Comparison of ENCODE assay signal across 34 cellular contexts in the genomic region with DNA sequence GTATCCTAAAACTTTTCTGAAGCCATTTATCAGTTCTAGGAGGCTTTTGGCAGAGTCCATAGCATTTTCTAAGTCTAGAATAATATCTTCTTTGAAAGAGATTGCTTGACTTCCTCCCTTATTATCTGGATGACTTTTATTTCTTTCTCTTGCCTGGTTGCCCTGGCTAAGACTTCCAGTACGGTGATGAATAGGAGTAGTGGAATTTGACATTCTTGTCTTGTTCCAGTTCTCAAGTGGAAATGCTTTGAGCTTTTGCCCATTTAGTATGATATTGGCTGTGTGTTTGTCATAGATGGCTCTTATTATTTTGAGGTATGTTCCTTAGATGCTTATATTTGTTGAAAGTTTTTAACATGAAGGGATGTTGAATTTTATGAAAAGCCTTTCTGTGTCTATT.
"Had no signal": no experiment of that assay in that cellular context is flagged by ENCODE, and none has a peak within 500 bp of the region (broad histone marks: within the 10 kb centered on the region; RNA-seq: fewer than 3 reads in every experiment).

No MANE protein-coding gene starts in this region.

- H3K4me1 Mint-ChIP-seq: activated B cell treated with CpG ODN at 0.5 μM for 24 hours; activated naive CD4-positive, alpha-beta T cell treated with anti-CD3 and anti-CD28 coated beads, Interleukin-2, amount 50 U/mL, for 24 hours; activated naive CD8-positive, alpha-beta T cell treated with anti-CD3 and anti-CD28 coated beads for 36 hours; activated naive CD8-positive, alpha-beta T cell treated with anti-CD3 and anti-CD28 coated beads, Interleukin-2, amount 50 U/mL, for 24 hours; central memory CD8-positive, alpha-beta T cell had no signal

- H3K36me3 ChIP-seq: ascending aorta, brain microvascular endothelial cell, esophagus squamous epithelium, WERI-Rb-1 had no signal

- H3K27me3 ChIP-seq: ascending aorta, brain microvascular endothelial cell, esophagus squamous epithelium had no signal

- FAIRE-seq: bronchial epithelial cell, colon, endometrium, endothelial cell of umbilical vein, frontal cortex had no signal

- H3K36me3 Mint-ChIP-seq: activated naive CD4-positive, alpha-beta T cell treated with anti-CD3 and anti-CD28 coated beads, Interleukin-2, amount 50 U/mL, for 24 hours; activated naive CD8-positive, alpha-beta T cell treated with anti-CD3 and anti-CD28 coated beads for 36 hours had no signal

- H3K27ac ChIP-seq: ascending aorta, brain microvascular endothelial cell, epithelial cell of prostate, esophagus squamous epithelium, WERI-Rb-1 had no signal

- H3K4me3 ChIP-seq: ascending aorta, esophagus squamous epithelium had no signal

- H3K4me1 ChIP-seq: ascending aorta, esophagus squamous epithelium had no signal

- H3K4me3 Mint-ChIP-seq: activated B cell treated with CpG ODN at 0.5 μM for 24 hours; activated CD8-positive, alpha-beta T cell treated with anti-CD3 and anti-CD28 coated beads for 36 hours; activated naive CD4-positive, alpha-beta T cell treated with anti-CD3 and anti-CD28 coated beads for 36 hours; activated naive CD4-positive, alpha-beta T cell treated with anti-CD3 and anti-CD28 coated beads, Interleukin-2, amount 50 U/mL, for 24 hours; activated naive CD8-positive, alpha-beta T cell treated with anti-CD3 and anti-CD28 coated beads for 36 hours; activated naive CD8-positive, alpha-beta T cell treated with anti-CD3 and anti-CD28 coated beads, Interleukin-2, amount 50 U/mL, for 24 hours; activated T-helper 1 cell treated with anti-CD3 and anti-CD28 coated beads, Interleukin-12 subunit alpha, Interleukin-12 subunit beta, Interleukin-2, Interleukin-4 antibody, amounts not matched to agents 30 ng/mL and 10 ng/mL and 1 ng/mL, durations not matched to agents 14 hours and 24 hours and 36 hours; central memory CD8-positive, alpha-beta T cell; T-helper 1 cell treated with Interleukin-12 subunit alpha and Interleukin-12 subunit beta and Interleukin-4 antibody, amounts not matched to agents 30 μg/mL and 1 μg/mL, for 36 hours; T-helper 2 cell treated with Interferon-gamma antibody and Interleukin-4, amounts not matched to agents 5 μg/mL and 100 μg/mL, for 36 hours had no signal

- H3K27me3 Mint-ChIP-seq: activated B cell treated with CpG ODN at 0.5 μM for 24 hours; activated CD8-positive, alpha-beta T cell treated with anti-CD3 and anti-CD28 coated beads for 36 hours; activated naive CD4-positive, alpha-beta T cell treated with anti-CD3 and anti-CD28 coated beads, Interleukin-2, amount 50 U/mL, for 24 hours; activated naive CD8-positive, alpha-beta T cell treated with anti-CD3 and anti-CD28 coated beads for 36 hours; activated naive CD8-positive, alpha-beta T cell treated with anti-CD3 and anti-CD28 coated beads, Interleukin-2, amount 50 U/mL, for 24 hours; central memory CD8-positive, alpha-beta T cell had no signal

- ATAC-seq: activated CD4-positive, CD25-positive, alpha-beta regulatory T cell treated with anti-CD3 and anti-CD28 coated beads, Interleukin-2, amount 50 U/mL, for 24 hours; activated CD8-positive, alpha-beta T cell treated with anti-CD3 and anti-CD28 coated beads for 36 hours; activated naive CD8-positive, alpha-beta T cell treated with anti-CD3 and anti-CD28 coated beads, Interleukin-2, amount 50 U/mL, for 24 hours had no signal

- H3K9me3 Mint-ChIP-seq: activated naive CD4-positive, alpha-beta T cell treated with anti-CD3 and anti-CD28 coated beads for 36 hours; activated T-helper 1 cell treated with anti-CD3 and anti-CD28 coated beads, Interleukin-12 subunit alpha, Interleukin-12 subunit beta, Interleukin-2, Interleukin-4 antibody, amounts not matched to agents 30 ng/mL and 10 ng/mL and 1 ng/mL, durations not matched to agents 14 hours and 24 hours and 36 hours had no signal

- DNase-seq: activated B cell treated with CpG ODN at 0.5 μM for 24 hours; activated CD4-positive, alpha-beta T cell treated with anti-CD3 and anti-CD28 coated beads for 48 hours; activated CD4-positive, alpha-beta T cell treated with anti-CD3 and anti-CD28 coated beads, Interleukin-2, amount 50 U/mL, for 1 hour; activated CD4-positive, alpha-beta T cell treated with anti-CD3 and anti-CD28 coated beads, Interleukin-2, amount 50 U/mL, for 48 hours; activated CD8-positive, alpha-beta memory T cell treated with anti-CD3 and anti-CD28 coated beads for 24 hours; activated CD8-positive, alpha-beta T cell treated with anti-CD3 and anti-CD28 coated beads for 36 hours; activated effector memory CD4-positive, alpha-beta T cell treated with anti-CD3 and anti-CD28 coated beads, Interleukin-2, amount 50 U/mL, for 16 hours; activated naive CD4-positive, alpha-beta T cell treated with anti-CD3 and anti-CD28 coated beads for 36 hours; activated naive CD8-positive, alpha-beta T cell treated with anti-CD3 and anti-CD28 coated beads for 36 hours; activated naive CD8-positive, alpha-beta T cell treated with anti-CD3 and anti-CD28 coated beads, Interleukin-2, amount 50 U/mL, for 24 hours; activated T-cell treated with anti-CD3 and anti-CD28 coated beads, Interleukin-2, amount 50 U/mL, for 1 hour; activated T-cell treated with anti-CD3 and anti-CD28 coated beads, Interleukin-2, amount 50 U/mL, for 48 hours; brain microvascular endothelial cell; cortex of kidney; dermis blood vessel endothelial cell; effector CD8-positive, alpha-beta T cell; esophagus squamous epithelium; head of caudate nucleus; T1000; WERI-Rb-1 had no signal

- H3K27ac Mint-ChIP-seq: activated B cell treated with CpG ODN at 0.5 μM for 24 hours; activated CD8-positive, alpha-beta T cell treated with anti-CD3 and anti-CD28 coated beads for 36 hours; activated naive CD4-positive, alpha-beta T cell treated with anti-CD3 and anti-CD28 coated beads for 36 hours; activated naive CD4-positive, alpha-beta T cell treated with anti-CD3 and anti-CD28 coated beads, Interleukin-2, amount 50 U/mL, for 24 hours; activated naive CD8-positive, alpha-beta T cell treated with anti-CD3 and anti-CD28 coated beads for 36 hours; activated naive CD8-positive, alpha-beta T cell treated with anti-CD3 and anti-CD28 coated beads, Interleukin-2, amount 50 U/mL, for 24 hours; activated T-helper 1 cell treated with anti-CD3 and anti-CD28 coated beads, Interleukin-12 subunit alpha, Interleukin-12 subunit beta, Interleukin-2, Interleukin-4 antibody, amounts not matched to agents 30 ng/mL and 10 ng/mL and 1 ng/mL, durations not matched to agents 14 hours and 24 hours and 36 hours; activated T-helper 2 cell treated with anti-CD3 and anti-CD28 coated beads, Interferon-gamma antibody, Interleukin-2, Interleukin-4, amounts not matched to agents 10 μg/mL and 5 μg/mL and 100 μg/mL, durations not matched to agents 14 hours and 24 hours and 36 hours; T-helper 1 cell treated with Interleukin-12 subunit alpha and Interleukin-12 subunit beta and Interleukin-4 antibody, amounts not matched to agents 30 μg/mL and 1 μg/mL, for 36 hours; T-helper 2 cell treated with Interferon-gamma antibody and Interleukin-4, amounts not matched to agents 5 μg/mL and 100 μg/mL, for 36 hours had no signal

- H3K9me3 ChIP-seq: ascending aorta, esophagus squamous epithelium had no signal
